Comparison of ENCODE assay signal across 2 cellular contexts in the genomic region with DNA sequence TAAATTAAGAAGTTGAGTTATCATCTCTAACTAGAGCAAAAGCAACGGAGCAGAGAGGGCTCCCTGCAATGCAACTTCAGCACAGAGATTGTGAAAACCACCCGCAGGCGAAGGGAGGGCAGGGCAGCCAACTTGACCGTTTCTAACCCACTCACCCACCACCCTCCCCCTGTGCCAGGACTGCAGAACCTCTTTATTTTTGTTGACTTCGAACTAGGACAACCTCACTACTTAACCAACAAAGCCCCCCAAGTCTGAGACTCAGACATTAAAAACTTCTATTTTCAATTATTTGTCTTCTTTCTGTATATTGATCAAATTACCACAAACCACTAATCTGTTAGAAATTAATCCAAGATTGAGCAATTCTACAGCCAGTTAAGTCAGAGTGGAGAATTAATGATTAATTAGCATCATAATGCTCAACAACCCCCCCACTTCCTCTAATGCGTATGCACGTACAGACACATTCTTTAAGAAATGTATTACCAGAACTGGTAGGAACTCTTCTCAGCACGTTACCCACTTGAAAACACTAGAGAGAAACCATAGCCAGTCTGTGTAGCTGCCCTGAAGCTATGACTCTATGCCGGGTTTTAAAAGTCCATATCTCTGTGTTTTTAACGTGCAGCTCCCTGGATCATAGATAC.
TF ChIP-seq lines count a peak whose summit lies in the region.

No MANE protein-coding gene starts in this region.

TF ChIP-seq in liver, 16 proteins besides CTCF, POLR2A, EP300 and RAD21:
- TF ChIP-seq FOXA1 (IDR thresholded peaks at IDR 0.05) (no peak), EGR1 (IDR thresholded peaks at IDR 0.05; ENCODE audit: low read depth in 2 of 2) (peak in 1 of 2 donors; percentile 11), HNF4G (IDR thresholded peaks at IDR 0.05) (no peak), HNF4A (conservative IDR thresholded peaks at IDR 0.05) (peak; percentile 30 to 43), FOXA2 (IDR thresholded peaks at IDR 0.05) (no peak), NR2F2 (IDR thresholded peaks at IDR 0.05) (no peak), GABPA (IDR thresholded peaks at IDR 0.05 in 1 of 2, conservative IDR thresholded peaks at IDR 0.05 in 1 of 2) (no peak), JUND (IDR thresholded peaks at IDR 0.05) (peak in 1 of 2 donors; percentile 53), SP1 (IDR thresholded peaks at IDR 0.05) (peak; percentile 56), TAF1 (conservative IDR thresholded peaks at IDR 0.05) (no peak), RXRA (IDR thresholded peaks at IDR 0.05) (peak; percentile 64 to 75), YY1 (IDR thresholded peaks at IDR 0.05) (peak; percentile 40)
- TF ChIP-seq, protein P1, sequence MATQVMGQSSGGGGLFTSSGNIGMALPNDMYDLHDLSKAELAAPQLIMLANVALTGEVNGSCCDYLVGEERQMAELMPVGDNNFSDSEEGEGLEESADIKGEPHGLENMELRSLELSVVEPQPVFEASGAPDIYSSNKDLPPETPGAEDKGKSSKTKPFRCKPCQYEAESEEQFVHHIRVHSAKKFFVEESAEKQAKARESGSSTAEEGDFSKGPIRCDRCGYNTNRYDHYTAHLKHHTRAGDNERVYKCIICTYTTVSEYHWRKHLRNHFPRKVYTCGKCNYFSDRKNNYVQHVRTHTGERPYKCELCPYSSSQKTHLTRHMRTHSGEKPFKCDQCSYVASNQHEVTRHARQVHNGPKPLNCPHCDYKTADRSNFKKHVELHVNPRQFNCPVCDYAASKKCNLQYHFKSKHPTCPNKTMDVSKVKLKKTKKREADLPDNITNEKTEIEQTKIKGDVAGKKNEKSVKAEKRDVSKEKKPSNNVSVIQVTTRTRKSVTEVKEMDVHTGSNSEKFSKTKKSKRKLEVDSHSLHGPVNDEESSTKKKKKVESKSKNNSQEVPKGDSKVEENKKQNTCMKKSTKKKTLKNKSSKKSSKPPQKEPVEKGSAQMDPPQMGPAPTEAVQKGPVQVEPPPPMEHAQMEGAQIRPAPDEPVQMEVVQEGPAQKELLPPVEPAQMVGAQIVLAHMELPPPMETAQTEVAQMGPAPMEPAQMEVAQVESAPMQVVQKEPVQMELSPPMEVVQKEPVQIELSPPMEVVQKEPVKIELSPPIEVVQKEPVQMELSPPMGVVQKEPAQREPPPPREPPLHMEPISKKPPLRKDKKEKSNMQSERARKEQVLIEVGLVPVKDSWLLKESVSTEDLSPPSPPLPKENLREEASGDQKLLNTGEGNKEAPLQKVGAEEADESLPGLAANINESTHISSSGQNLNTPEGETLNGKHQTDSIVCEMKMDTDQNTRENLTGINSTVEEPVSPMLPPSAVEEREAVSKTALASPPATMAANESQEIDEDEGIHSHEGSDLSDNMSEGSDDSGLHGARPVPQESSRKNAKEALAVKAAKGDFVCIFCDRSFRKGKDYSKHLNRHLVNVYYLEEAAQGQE (IDR thresholded peaks at IDR 0.05) = peak; percentile 47
- TF ChIP-seq, protein P2, sequence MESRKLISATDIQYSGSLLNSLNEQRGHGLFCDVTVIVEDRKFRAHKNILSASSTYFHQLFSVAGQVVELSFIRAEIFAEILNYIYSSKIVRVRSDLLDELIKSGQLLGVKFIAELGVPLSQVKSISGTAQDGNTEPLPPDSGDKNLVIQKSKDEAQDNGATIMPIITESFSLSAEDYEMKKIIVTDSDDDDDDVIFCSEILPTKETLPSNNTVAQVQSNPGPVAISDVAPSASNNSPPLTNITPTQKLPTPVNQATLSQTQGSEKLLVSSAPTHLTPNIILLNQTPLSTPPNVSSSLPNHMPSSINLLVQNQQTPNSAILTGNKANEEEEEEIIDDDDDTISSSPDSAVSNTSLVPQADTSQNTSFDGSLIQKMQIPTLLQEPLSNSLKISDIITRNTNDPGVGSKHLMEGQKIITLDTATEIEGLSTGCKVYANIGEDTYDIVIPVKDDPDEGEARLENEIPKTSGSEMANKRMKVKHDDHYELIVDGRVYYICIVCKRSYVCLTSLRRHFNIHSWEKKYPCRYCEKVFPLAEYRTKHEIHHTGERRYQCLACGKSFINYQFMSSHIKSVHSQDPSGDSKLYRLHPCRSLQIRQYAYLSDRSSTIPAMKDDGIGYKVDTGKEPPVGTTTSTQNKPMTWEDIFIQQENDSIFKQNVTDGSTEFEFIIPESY (IDR thresholded peaks at IDR 0.05) = no peak
- TF ChIP-seq, protein P3, sequence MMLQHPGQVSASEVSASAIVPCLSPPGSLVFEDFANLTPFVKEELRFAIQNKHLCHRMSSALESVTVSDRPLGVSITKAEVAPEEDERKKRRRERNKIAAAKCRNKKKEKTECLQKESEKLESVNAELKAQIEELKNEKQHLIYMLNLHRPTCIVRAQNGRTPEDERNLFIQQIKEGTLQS (IDR thresholded peaks at IDR 0.05) = no peak
- TF ChIP-seq, protein P4, sequence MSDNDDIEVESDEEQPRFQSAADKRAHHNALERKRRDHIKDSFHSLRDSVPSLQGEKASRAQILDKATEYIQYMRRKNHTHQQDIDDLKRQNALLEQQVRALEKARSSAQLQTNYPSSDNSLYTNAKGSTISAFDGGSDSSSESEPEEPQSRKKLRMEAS (IDR thresholded peaks at IDR 0.05) = peak; percentile 41
TF ChIP-seq in liver: peak in this region for 8.

TF ChIP-seq in HepG2, 621 proteins besides CTCF, POLR2A, EP300 and RAD21:
- TF ChIP-seq KAT2B (IDR thresholded peaks at IDR 0.05; ENCODE audit: borderline replicate concordance, low read depth, low read length) = no peak
- TF ChIP-seq CCDC6 (CRISPR knock-in tag; IDR thresholded peaks at IDR 0.05) = no peak
- TF ChIP-seq, protein P5, sequence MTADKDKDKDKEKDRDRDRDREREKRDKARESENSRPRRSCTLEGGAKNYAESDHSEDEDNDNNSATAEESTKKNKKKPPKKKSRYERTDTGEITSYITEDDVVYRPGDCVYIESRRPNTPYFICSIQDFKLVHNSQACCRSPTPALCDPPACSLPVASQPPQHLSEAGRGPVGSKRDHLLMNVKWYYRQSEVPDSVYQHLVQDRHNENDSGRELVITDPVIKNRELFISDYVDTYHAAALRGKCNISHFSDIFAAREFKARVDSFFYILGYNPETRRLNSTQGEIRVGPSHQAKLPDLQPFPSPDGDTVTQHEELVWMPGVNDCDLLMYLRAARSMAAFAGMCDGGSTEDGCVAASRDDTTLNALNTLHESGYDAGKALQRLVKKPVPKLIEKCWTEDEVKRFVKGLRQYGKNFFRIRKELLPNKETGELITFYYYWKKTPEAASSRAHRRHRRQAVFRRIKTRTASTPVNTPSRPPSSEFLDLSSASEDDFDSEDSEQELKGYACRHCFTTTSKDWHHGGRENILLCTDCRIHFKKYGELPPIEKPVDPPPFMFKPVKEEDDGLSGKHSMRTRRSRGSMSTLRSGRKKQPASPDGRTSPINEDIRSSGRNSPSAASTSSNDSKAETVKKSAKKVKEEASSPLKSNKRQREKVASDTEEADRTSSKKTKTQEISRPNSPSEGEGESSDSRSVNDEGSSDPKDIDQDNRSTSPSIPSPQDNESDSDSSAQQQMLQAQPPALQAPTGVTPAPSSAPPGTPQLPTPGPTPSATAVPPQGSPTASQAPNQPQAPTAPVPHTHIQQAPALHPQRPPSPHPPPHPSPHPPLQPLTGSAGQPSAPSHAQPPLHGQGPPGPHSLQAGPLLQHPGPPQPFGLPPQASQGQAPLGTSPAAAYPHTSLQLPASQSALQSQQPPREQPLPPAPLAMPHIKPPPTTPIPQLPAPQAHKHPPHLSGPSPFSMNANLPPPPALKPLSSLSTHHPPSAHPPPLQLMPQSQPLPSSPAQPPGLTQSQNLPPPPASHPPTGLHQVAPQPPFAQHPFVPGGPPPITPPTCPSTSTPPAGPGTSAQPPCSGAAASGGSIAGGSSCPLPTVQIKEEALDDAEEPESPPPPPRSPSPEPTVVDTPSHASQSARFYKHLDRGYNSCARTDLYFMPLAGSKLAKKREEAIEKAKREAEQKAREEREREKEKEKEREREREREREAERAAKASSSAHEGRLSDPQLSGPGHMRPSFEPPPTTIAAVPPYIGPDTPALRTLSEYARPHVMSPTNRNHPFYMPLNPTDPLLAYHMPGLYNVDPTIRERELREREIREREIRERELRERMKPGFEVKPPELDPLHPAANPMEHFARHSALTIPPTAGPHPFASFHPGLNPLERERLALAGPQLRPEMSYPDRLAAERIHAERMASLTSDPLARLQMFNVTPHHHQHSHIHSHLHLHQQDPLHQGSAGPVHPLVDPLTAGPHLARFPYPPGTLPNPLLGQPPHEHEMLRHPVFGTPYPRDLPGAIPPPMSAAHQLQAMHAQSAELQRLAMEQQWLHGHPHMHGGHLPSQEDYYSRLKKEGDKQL (CRISPR knock-in tag; IDR thresholded peaks at IDR 0.05; ENCODE audit: low read depth) = no peak
